Comparison of ENCODE assay signal across 8 cellular contexts in genomic region chr2:169827272-169828140, GRCh38. TPM values are rescaled to one million over a fixed set of nuclear protein-coding genes. Genes with fewer than 3 reads are reported as not detected.
DNase-seq lines count a peak whose midpoint lies in the region; ATAC-seq, FAIRE-seq and TF ChIP-seq lines count a peak whose summit lies in the region.

UBR3 (plus strand) TSS chr2:169827454; CDS start chr2:169827508, 54 bp downstream.

- H3K9me3 ChIP-seq in HUES48 (ENCODE audit: control insufficient read depth, insufficient read depth, low read length) (no peaks in the 10 kb centered on the region), OCI-LY3 (ENCODE audit: insufficient read depth, low read length) (no peaks in the 10 kb centered on the region), endothelial cell of umbilical vein (replicated peaks; ENCODE audit: control insufficient read depth, insufficient read depth, low read length) (no peaks in the 10 kb centered on the region)

- H3K27me3 ChIP-seq in HUES48 (ENCODE audit: control insufficient read depth, insufficient read depth, low read length) (peaks cover 2% of the 10 kb centered on the region; the same call in 1 of the 2 replicates), OCI-LY3 (ENCODE audit: low read depth, low read length) (no peaks in the 10 kb centered on the region), endothelial cell of umbilical vein (ENCODE audit: control insufficient read depth in 2 of 2, insufficient read depth in 2 of 2, low read length in 2 of 2) (no peaks in the 10 kb centered on the region)

- H3K27ac ChIP-seq in HUES48 (ENCODE audit: low read depth, low read length), result peak within 1 kb of the TSS; percentile 82
- no peak within 1 kb of the TSS for H3K27ac ChIP-seq in OCI-LY3 (ENCODE audit: low read length)
- peak within 1 kb of the TSS; percentile 50 for H3K27ac ChIP-seq in endothelial cell of umbilical vein (ENCODE audit: insufficient read depth, low read depth, low read length)

- POLR2A ChIA-PET in endothelial cell of umbilical vein (lab: Charles Lee), result interaction anchor here (0.6 to 1.7 kb wide), 6 partner anchors 9 to 349 kb away, joined by 3 to 9 read pairs (median 4); partner anchors contain the start of gene BBS5

- H3K36me3 ChIP-seq in HUES48 (ENCODE audit: control insufficient read depth, insufficient read depth, low read length) (0 out of 2 replicates have a peak, but pooled peaks cover 2% of the 10 kb centered on the region), OCI-LY3 (replicated peaks; ENCODE audit: low read depth, low read length) (peaks cover 6% of the 10 kb centered on the region), endothelial cell of umbilical vein (ENCODE audit: control insufficient read depth in 2 of 2, extremely low read depth in 1 of 2, insufficient read depth in 2 of 2, low read length in 2 of 2) (no peaks in the 10 kb centered on the region)

- TF ChIP-seq CTCF in Calu3 (IDR thresholded peaks at IDR 0.05; ENCODE audit: unreplicated experiment), result no peak
- TF ChIP-seq CTCF in OCI-LY3 (IDR thresholded peaks at IDR 0.05; ENCODE audit: low read depth, low read length), result no peak
- no peak for TF ChIP-seq CTCF in endothelial cell of umbilical vein (IDR thresholded peaks at IDR 0.05; ENCODE audit: extremely low read depth in 1 of 2, insufficient read depth in 1 of 2, low read depth in 1 of 2, low read length in 2 of 2)

- H3K9me3 Mint-ChIP-seq in Calu3 (ENCODE audit: low read depth, unreplicated experiment), result peaks cover 2% of the 10 kb centered on the region

- intact Hi-C loops in Calu3 (cut with micrococcal nuclease; ENCODE audit: unreplicated experiment), result loop anchor here (5.0 kb wide), 1 partner anchor 50 kb away; no protein-coding TSS in a partner anchor
- intact Hi-C loops in endothelial cell of umbilical vein (cut with micrococcal nuclease), result loop anchor here (1.0 to 5.0 kb wide), 3 partner anchors 28 to 330 kb away; no protein-coding TSS in a partner anchor

- peak within 1 kb of the TSS; percentile 91 for H3K4me2 ChIP-seq in OCI-LY3 (ENCODE audit: low read length)
- peak within 1 kb of the TSS; percentile 95 for H3K4me2 ChIP-seq in endothelial cell of umbilical vein (ENCODE audit: insufficient read depth, low read length)

- no peaks in the 10 kb centered on the region for H3K9me1 ChIP-seq in endothelial cell of umbilical vein (replicated peaks; ENCODE audit: control insufficient read depth, extremely low read depth, insufficient read depth, low read length)

- CTCF ChIA-PET in Calu3 (lab: Charles Lee) (interaction anchor here (0.5 to 2.4 kb wide), 7 partner anchors 37 to 444 kb away, joined by 3 to 11 read pairs (median 3); no protein-coding TSS in a partner anchor), endothelial cell of umbilical vein (lab: Charles Lee) (interaction anchor here (0.5 to 2.3 kb wide), 15 partner anchors 9 to 348 kb away, joined by 3 to 11 read pairs (median 3); partner anchors contain the start of gene BBS5)

- H4K20me1 ChIP-seq in OCI-LY3 (ENCODE audit: insufficient read depth, low read length), result peaks cover 13% of the 10 kb centered on the region
- peaks cover 3% of the 10 kb centered on the region for H4K20me1 ChIP-seq in endothelial cell of umbilical vein (replicated peaks; ENCODE audit: control insufficient read depth, extremely low read depth, insufficient read depth, low read length)

- peak; percentile 95 for TF ChIP-seq POLR2A in endothelial cell of umbilical vein (IDR thresholded peaks at IDR 0.05; ENCODE audit: low read depth, low read length)

- ATAC-seq in GM21390 (IDR thresholded peaks at IDR 0.05; ENCODE audit: unreplicated experiment), result peak; percentile 82

- peaks cover 60% of the 10 kb centered on the region for H3K79me2 ChIP-seq in OCI-LY3 (ENCODE audit: low read length)
- H3K79me2 ChIP-seq in endothelial cell of umbilical vein (ENCODE audit: control insufficient read depth, insufficient read depth, low read length), result peaks cover 64% of the 10 kb centered on the region

- FAIRE-seq in endothelial cell of umbilical vein (lab: Jason Lieb, UNC), result peak; percentile 88

- DNase-seq in Calu3 (peak; percentile 96), activated T-cell treated with anti-CD3 and anti-CD28 coated beads for 1 hour (ENCODE audit: low read depth) (peak; percentile 89), endothelial cell of umbilical vein (ENCODE audit: low read depth, low spot score) (peak; percentile 94), middle frontal gyrus (ENCODE audit: extremely low spot score, low spot score) (peak; percentile 72)
- DNase-seq in stimulated activated CD8-positive, alpha-beta memory T cell treated with anti-CD3 and anti-CD28 coated beads, Interleukin-2, amount 100 ng/mL, for 1 hour (ENCODE audit: low read depth in 2 of 2), result peak; percentile 80 to 81

- BruUV-seq in Calu3 (replicated peaks; lab: Mats Ljungman, UMichigan) (no TSS peak), endothelial cell of umbilical vein (replicated peaks; lab: Mats Ljungman, UMichigan) (no TSS peak)

- H3K4me3 ChIP-seq in HUES48 (ENCODE audit: low read depth, low read length) (peak within 1 kb of the TSS; percentile 88), OCI-LY3 (ENCODE audit: low read length) (peak within 1 kb of the TSS; percentile 85), endothelial cell of umbilical vein (replicated peaks in 1 of 3; ENCODE audit: insufficient read depth in 1 of 3, low read depth in 1 of 3, low read length in 3 of 3) (peak within 1 kb of the TSS; percentile 57 to 79 (median 71))

- H3K27ac Mint-ChIP-seq in Calu3 (ENCODE audit: unreplicated experiment), result peak within 1 kb of the TSS; percentile 66

- H3K4me1 ChIP-seq in HUES48 (ENCODE audit: control insufficient read depth, insufficient read depth, low read length) (peaks cover 11% of the 10 kb centered on the region), OCI-LY3 (ENCODE audit: low read length) (peaks cover 25% of the 10 kb centered on the region), endothelial cell of umbilical vein (ENCODE audit: control insufficient read depth, extremely low read depth, insufficient read depth, low read length) (peaks cover 20% of the 10 kb centered on the region)

- H2AFZ ChIP-seq in OCI-LY3 (ENCODE audit: low read depth, low read length) (peak within 1 kb of the TSS; percentile 90; the same call in 1 of the 2 replicates), endothelial cell of umbilical vein (ENCODE audit: low read depth, low read length) (peak within 1 kb of the TSS; percentile 82)

- peak within 1 kb of the TSS; percentile 91 for H3K4me3 Mint-ChIP-seq in Calu3 (ENCODE audit: low read depth, unreplicated experiment)

- H3K4me1 Mint-ChIP-seq in Calu3 (ENCODE audit: low read depth, unreplicated experiment), result peaks cover 37% of the 10 kb centered on the region

- dilution Hi-C loops in endothelial cell of umbilical vein (cut with MboI; ENCODE audit: extremely low pct_ligation_motif_present, low sequenced_read_pairs), result no loop called here

- no peaks in the 10 kb centered on the region for H3K27me3 Mint-ChIP-seq in Calu3 (ENCODE audit: unreplicated experiment)

- peaks cover 49% of the 10 kb centered on the region for H3K36me3 Mint-ChIP-seq in Calu3 (ENCODE audit: insufficient read depth, unreplicated experiment)

- H3K9ac ChIP-seq in HUES48 (ENCODE audit: low read depth, low read length) (peak within 1 kb of the TSS; percentile 76; the same call in 1 of the 2 replicates), OCI-LY3 (ENCODE audit: low read length) (peak within 1 kb of the TSS; percentile 63), endothelial cell of umbilical vein (replicated peaks; ENCODE audit: extremely low read depth, insufficient read depth, low read length) (peak within 1 kb of the TSS; percentile 89)

TF ChIP-seq in endothelial cell of umbilical vein, 7 proteins besides CTCF, POLR2A, EP300 and RAD21:
- TF ChIP-seq JUN (IDR thresholded peaks at IDR 0.05; ENCODE audit: borderline replicate concordance, insufficient read depth, insufficient read length, low read depth) (no peak), EZH2 (IDR thresholded peaks at IDR 0.05; ENCODE audit: borderline replicate concordance, low read depth, low read length, severe bottlenecking) (no peak), FOS (IDR thresholded peaks at IDR 0.05; ENCODE audit: borderline replicate concordance, insufficient read depth, low read length) (no peak), GATA2 (IDR thresholded peaks at IDR 0.05; ENCODE audit: insufficient read depth, insufficient read length, low read depth, low read length) (no peak), POLR2AphosphoS5 (IDR thresholded peaks at IDR 0.05; ENCODE audit: insufficient read depth, low read depth, low read length) (peak; percentile 92)
TF ChIP-seq in endothelial cell of umbilical vein: peak in this region for 1.

RNA-seq across cellular contexts. Expression of gene UBR3, which starts in this region (rescaled TPM):
- total RNA-seq in Calu3 (2022) (30.6 and 33.1 TPM in 2 replicates), endothelial cell of umbilical vein (27.5 and 27.7 TPM in 2 replicates)
- 3.8 and 5.3 TPM in 2 replicates for polyA plus RNA-seq in endothelial cell of umbilical vein
- polyA plus RNA-seq in endothelial cell of umbilical vein (2011; cell fraction: cytosol; rRNA removed), result 6.1 and 6.9 TPM in 2 replicates
- polyA plus RNA-seq in endothelial cell of umbilical vein (2011; cell fraction: nucleus; rRNA removed), result 22.2 and 28.2 TPM in 2 replicates
- polyA plus RNA-seq in endothelial cell of umbilical vein (2012), result 13.8 and 20.4 TPM in 2 replicates
- polyA minus RNA-seq in endothelial cell of umbilical vein, result 28.4 and 29.2 TPM in 2 replicates
- 12.2 TPM for polyA minus RNA-seq in endothelial cell of umbilical vein (2011; cell fraction: cytosol; rRNA and poly(A)+ RNA removed)
- polyA minus RNA-seq in endothelial cell of umbilical vein (2011; cell fraction: nucleus; rRNA and poly(A)+ RNA removed), result 92.1 and 134 TPM in 2 replicates
